ENCODE assay signal across 1 cellular context in genomic region chr1:42952353-42953001, GRCh38.
A peak's percentile ranks its signal among the peaks of the same experiment; 100 is the strongest.
TF ChIP-seq lines count a peak whose summit lies in the region.

No MANE protein-coding gene starts in this region.

TF ChIP-seq in K562, 482 proteins besides CTCF, POLR2A, EP300 and RAD21 (continued from another document):
- TF ChIP-seq CBFA2T3 (IDR thresholded peaks at IDR 0.05) (peak; percentile 94), ZBTB11 (CRISPR knock-in tag; IDR thresholded peaks at IDR 0.05) (peak in 1 of 3 experiments; percentile 37; a peak in 1 of 6 replicates), ZNF12 (CRISPR knock-in tag; IDR thresholded peaks at IDR 0.05) (no peak), U2AF2 (optimal IDR thresholded peaks at IDR 0.05; ENCODE audit: low read depth, low read length) (no peak), GTF2E2 (tag; IDR thresholded peaks at IDR 0.05) (no peak), E2F3 (CRISPR knock-in tag; IDR thresholded peaks at IDR 0.05) (no peak), NBN (IDR thresholded peaks at IDR 0.05; ENCODE audit: low read depth) (peak; percentile 42; the same call in 1 of the 2 replicates), ATF7 (IDR thresholded peaks at IDR 0.05) (peak; percentile 29), XRCC5 (IDR thresholded peaks at IDR 0.05; ENCODE audit: low read depth, low read length) (no peak), ZNF175 (CRISPR knock-in tag; IDR thresholded peaks at IDR 0.05; ENCODE audit: low read depth) (no peak), TAF15 (IDR thresholded peaks at IDR 0.05; ENCODE audit: low read depth, low read length) (no peak), SNIP1 (IDR thresholded peaks at IDR 0.05; ENCODE audit: low read depth) (no peak), ZNF277 (CRISPR knock-in tag; IDR thresholded peaks at IDR 0.05; ENCODE audit: borderline replicate concordance) (no peak), GTF3C2 (IDR thresholded peaks at IDR 0.05; ENCODE audit: borderline replicate concordance, extremely low read depth, insufficient read length) (no peak), MEF2D (tag; conservative IDR thresholded peaks at IDR 0.05; ENCODE audit: low read depth) (0 out of 2 replicates have a peak, but pooled peaks have one; percentile 20), NFXL1 (CRISPR knock-in tag; IDR thresholded peaks at IDR 0.05) (no peak), CEBPB (tag; IDR thresholded peaks at IDR 0.05) (no peak), ZNF318 (IDR thresholded peaks at IDR 0.05; ENCODE audit: borderline replicate concordance in 1 of 2, low read depth in 1 of 2) (peak in 1 of 2 experiments; percentile 58; a peak in 1 of 4 replicates), XRCC3 (IDR thresholded peaks at IDR 0.05) (no peak)
TF ChIP-seq in K562: peak in this region for 106.
